In the genomic region with DNA sequence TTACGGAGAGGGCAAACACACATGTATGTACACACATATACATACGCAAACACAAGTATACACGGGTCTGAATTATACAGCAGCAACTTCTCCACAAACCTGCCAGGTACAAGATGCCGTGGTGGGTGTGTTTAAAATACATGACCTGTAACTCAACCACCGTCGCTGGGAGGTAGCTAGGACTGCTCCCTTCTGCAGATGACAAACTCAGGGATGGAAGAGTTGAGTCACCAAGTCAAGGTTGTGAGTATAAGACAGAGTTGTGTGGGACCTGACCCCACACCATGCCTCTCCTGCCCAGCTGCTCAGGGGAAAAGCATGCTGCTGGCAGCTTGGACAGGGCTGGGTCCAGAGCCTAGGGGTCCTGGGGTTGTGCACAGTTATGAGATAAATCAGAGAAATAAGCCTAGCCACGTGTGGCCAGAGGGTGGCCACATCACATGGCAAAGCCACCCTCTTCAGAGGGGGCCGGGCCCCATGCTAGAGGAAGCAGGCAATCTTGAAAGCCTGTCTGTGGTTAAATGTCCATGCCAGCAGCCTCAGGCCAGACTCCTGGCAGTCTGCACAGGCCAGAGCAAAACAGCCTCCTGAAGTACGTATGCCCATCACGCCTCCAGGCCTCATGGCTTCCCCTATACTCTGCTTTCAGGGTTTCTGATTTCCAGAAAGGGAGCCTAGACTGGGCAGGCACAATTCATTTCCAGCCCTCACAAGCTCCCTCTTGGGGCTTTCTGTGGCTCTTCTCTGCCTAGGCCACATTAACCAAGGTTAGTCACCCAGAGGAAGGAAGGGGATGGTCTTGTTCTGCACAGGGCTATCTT, we compare ENCODE assay signal across 8 cellular contexts.
DNase-seq lines count a peak whose midpoint lies in the region; ATAC-seq, FAIRE-seq and TF ChIP-seq lines count a peak whose summit lies in the region.

No MANE protein-coding gene starts in this region.

- no peak for DNase-seq in GM06990 (ENCODE audit: extremely low read depth, insufficient read length)
- peak; percentile 7 for DNase-seq in RCC 7860 (ENCODE audit: low spot score)
- peak; percentile 36 to 58 for DNase-seq in cardiac fibroblast (ENCODE audit: low read depth in 2 of 2)
- peak; percentile 18 to 54 (median 28) for DNase-seq in stimulated activated CD4-positive, alpha-beta T cell treated with anti-CD3 and anti-CD28 coated beads, Interleukin-12 subunit alpha, Interleukin-12 subunit beta, amount 100 ng/mL, for 48 hours (ENCODE audit: low read depth in 2 of 3, low spot score in 1 of 3)
- no peak for DNase-seq in DMS53 treated with DMSO at 0.1 percent for 48 hours (lab: John Stamatoyannopoulos, UW; ENCODE audit: unreplicated experiment)
- no peak for DNase-seq in DMS 273 treated with DMSO at 0.1 percent for 48 hours (lab: John Stamatoyannopoulos, UW)
- no peak for DNase-seq in OCI-M2 (lab: John Stamatoyannopoulos, UW; ENCODE audit: unreplicated experiment)

- ATAC-seq in GM21723 (IDR thresholded peaks at IDR 0.05; ENCODE audit: unreplicated experiment) = peak; percentile 72

- FAIRE-seq in RCC 7860 (lab: Jason Lieb, UNC) = no peak

- H3K4me3 ChIP-seq in GM06990 (replicated peaks; ENCODE audit: low read depth, low read length) (no peak overlapping the region), cardiac fibroblast (replicated peaks in 1 of 2; ENCODE audit: low read depth in 2 of 2, low read length in 2 of 2) (no peak overlapping the region)

- TF ChIP-seq CTCF in GM06990 (IDR thresholded peaks at IDR 0.05; ENCODE audit: insufficient read depth, low read length, poor library complexity, severe bottlenecking) (peak; percentile 16), cardiac fibroblast (IDR thresholded peaks at IDR 0.05; ENCODE audit: low read depth, low read length) (peak; percentile 2)

- peaks cover 9% of the 10 kb centered on the region for H3K36me3 ChIP-seq in GM06990 (ENCODE audit: control insufficient read depth, insufficient read depth, low read length)

- H3K27me3 ChIP-seq in GM06990 (replicated peaks; ENCODE audit: control insufficient read depth, insufficient read depth, low read length) = no peaks in the 10 kb centered on the region

Comparison
In these comparisons a context has a peak if more than half of its experiments do, and no peak if none do; other contexts are left out.
1. DNase-seq: peak in RCC 7860 (single experiment), cardiac fibroblast (2 of 2) and stimulated activated CD4-positive, alpha-beta T cell treated with anti-CD3 and anti-CD28 coated beads, Interleukin-12 subunit alpha, Interleukin-12 subunit beta, amount 100 ng/mL, for 48 hours (3 of 3); none in GM06990 (single experiment), DMS53 treated with DMSO at 0.1 percent for 48 hours (single experiment), DMS 273 treated with DMSO at 0.1 percent for 48 hours (single experiment) and OCI-M2 (single experiment).